In genomic region chr6:20377623-20378265, GRCh38 we compare ENCODE assay signal across 10 cellular contexts. TPM values are rescaled to one million over a fixed set of nuclear protein-coding genes. Genes with fewer than 3 reads are reported as not detected.
DNase-seq lines count a peak whose midpoint lies in the region; ATAC-seq and TF ChIP-seq lines count a peak whose summit lies in the region.
"Had no signal": no experiment of that assay in that cellular context is flagged by ENCODE, and none has a peak within 500 bp of the region (broad histone marks: within the 10 kb centered on the region; RNA-seq: fewer than 3 reads in every experiment).

No MANE protein-coding gene starts in this region.

- peaks cover 7% of the 10 kb centered on the region for H3K4me1 ChIP-seq in CD8-positive, alpha-beta memory T cell (ENCODE audit: insufficient read depth, low read length)

- CTCF ChIA-PET in CD8-positive, alpha-beta memory T cell (lab: Charles Lee), result interaction anchor here (1.0 to 2.5 kb wide), 4 partner anchors 9 to 57 kb away, joined by 3 to 10 read pairs (median 3); no protein-coding TSS in a partner anchor

- H3K4me1 Mint-ChIP-seq in CD8-positive, alpha-beta memory T cell, result peaks cover 14 to 30% (median 27%) of the 10 kb centered on the region in 3 donors

- peak; percentile 62 for DNase-seq in A172 (ENCODE audit: low spot score)
- peak; percentile 68 for DNase-seq in RPMI7951 (ENCODE audit: low read depth)
- DNase-seq in fibroblast of villous mesenchyme (ENCODE audit: low read depth), result peak; percentile 91
- no peak for DNase-seq in CD8-positive, alpha-beta memory T cell
- DNase-seq in HT-29 (ENCODE audit: low spot score), result no peak
- DNase-seq: activated naive CD4-positive, alpha-beta T cell; NCI-H1417 had no signal

- H3K27me3 Mint-ChIP-seq in CD8-positive, alpha-beta memory T cell, result no peaks in the 10 kb centered on the region

- no peaks in the 10 kb centered on the region for H3K9me3 ChIP-seq in CD8-positive, alpha-beta memory T cell (ENCODE audit: low read length)

- H3K27ac ChIP-seq in CD8-positive, alpha-beta memory T cell (ENCODE audit: low read depth, low read length), result no peak overlapping the region

- peak overlapping the region in 3 of 8 donors; percentile 5 to 68 (median 17) for H3K27ac Mint-ChIP-seq in CD8-positive, alpha-beta memory T cell

- H3K36me3 ChIP-seq in CD8-positive, alpha-beta memory T cell (ENCODE audit: insufficient read depth, low read length), result no peaks in the 10 kb centered on the region

- ATAC-seq in GM18520 (IDR thresholded peaks at IDR 0.05; ENCODE audit: unreplicated experiment), result peak; percentile 43
- no peak for ATAC-seq in HG02870 (IDR thresholded peaks at IDR 0.05; ENCODE audit: unreplicated experiment)
- ATAC-seq in GM21423 (IDR thresholded peaks at IDR 0.05; ENCODE audit: unreplicated experiment), result no peak

- H3K4me3 ChIP-seq in fibroblast of villous mesenchyme (ENCODE audit: low read depth, low read length), result no peak overlapping the region
- no peak overlapping the region for H3K4me3 ChIP-seq in CD8-positive, alpha-beta memory T cell (ENCODE audit: low read length)

- peak overlapping the region in 1 of 7 donors; percentile 27 for H3K4me3 Mint-ChIP-seq in CD8-positive, alpha-beta memory T cell

- POLR2A ChIA-PET in CD8-positive, alpha-beta memory T cell (lab: Charles Lee), result interaction anchor here (0.6 to 1.7 kb wide), 2 partner anchors 10 to 12 kb away, joined by 3 to 4 read pairs; no protein-coding TSS in a partner anchor

- H3K36me3 Mint-ChIP-seq in CD8-positive, alpha-beta memory T cell, result peaks cover 0 to 14% (median 0%) of the 10 kb centered on the region in 3 donors

- no peaks in the 10 kb centered on the region for H3K9me3 Mint-ChIP-seq in CD8-positive, alpha-beta memory T cell

- no peaks in the 10 kb centered on the region for H3K27me3 ChIP-seq in CD8-positive, alpha-beta memory T cell (ENCODE audit: insufficient read depth, low read length, poor library complexity, severe bottlenecking)

- no peak for TF ChIP-seq CTCF in fibroblast of villous mesenchyme (IDR thresholded peaks at IDR 0.05; ENCODE audit: insufficient read depth, low read depth, low read length)

RNA-seq across cellular contexts. Expression of gene E2F3, which starts 23.9 kb away (rescaled TPM):
- 6.5 and 8.1 TPM in 2 replicates for total RNA-seq in A172 (2014; rRNA removed; shearing (Covaris generic))
- total RNA-seq in RPMI7951 (2014; rRNA removed; shearing (Covaris generic)), result 4.8 and 5.6 TPM in 2 replicates
- total RNA-seq in fibroblast of villous mesenchyme, result 8.7 and 13.0 TPM in 2 replicates
- 10 to 100 TPM; 31.5 to 32.3 TPM for total RNA-seq in CD8-positive, alpha-beta memory T cell
- polyA plus RNA-seq in CD8-positive, alpha-beta memory T cell, result 13.1 TPM
- total RNA-seq in HT-29 (2014; rRNA removed; shearing (Covaris generic)), result 4.2 and 4.6 TPM in 2 replicates

Comparison
In these comparisons a context has a peak if more than half of its experiments do, and no peak if none do; other contexts are left out.
1. DNase-seq: peak in A172 (single experiment), RPMI7951 (single experiment) and fibroblast of villous mesenchyme (single experiment); none in CD8-positive, alpha-beta memory T cell (0 of 5) and HT-29 (single experiment).